ENCODE assay signal across 28 cellular contexts in genomic region chr4:53529025-53529424, GRCh38.
"Had no signal": no experiment of that assay in that cellular context is flagged by ENCODE, and none has a peak within 500 bp of the region (broad histone marks: within the 10 kb centered on the region; RNA-seq: fewer than 3 reads in every experiment).

No MANE protein-coding gene starts in this region.

- H3K4me1 ChIP-seq: adrenal gland, body of pancreas, colonic mucosa had no signal

- DNase-seq: activated CD4-positive, alpha-beta memory T cell treated with anti-CD3 and anti-CD28 coated beads for 36 hours; activated CD4-positive, alpha-beta T cell treated with anti-CD3 and anti-CD28 coated beads for 36 hours; activated CD4-positive, alpha-beta T cell treated with anti-CD3 and anti-CD28 coated beads, Interleukin-2, amount 10 ng/mL, durations not matched to agents 24 days and 14 days; activated CD4-positive, CD25-positive, alpha-beta regulatory T cell; activated CD4-positive, CD25-positive, alpha-beta regulatory T cell treated with anti-CD3 and anti-CD28 coated beads, Interleukin-2, amount 50 U/mL, for 72 hours; activated CD8-positive, alpha-beta memory T cell treated with anti-CD3 and anti-CD28 coated beads, Interleukin-2, amount 10 ng/mL, durations not matched to agents 7 days and 5 days; activated CD8-positive, alpha-beta memory T cell treated with anti-CD3 and anti-CD28 coated beads, Interleukin-2, amount 50 U/mL, for 4 hours; activated CD8-positive, alpha-beta T cell treated with anti-CD3 and anti-CD28 coated beads, Interleukin-2, amount 10 ng/mL, durations not matched to agents 7 days and 5 days; activated effector memory CD4-positive, alpha-beta T cell treated with anti-CD3 and anti-CD28 coated beads, Interleukin-2, amount 50 U/mL, for 16 hours; activated naive CD4-positive, alpha-beta T cell treated with anti-CD3 and anti-CD28 coated beads for 36 hours; activated naive CD8-positive, alpha-beta T cell treated with anti-CD3 and anti-CD28 coated beads for 36 hours; activated naive CD8-positive, alpha-beta T cell treated with anti-CD3 and anti-CD28 coated beads, Interleukin-2, amount 50 U/mL, for 24 hours; activated T-cell treated with anti-CD3 and anti-CD28 coated beads, Interleukin-2, amount 50 U/mL, for 1 hour; activated T-cell treated with anti-CD3 and anti-CD28 coated beads, Interleukin-2, amount 50 U/mL, for 48 hours; adrenal gland; amygdala; aorta; body of pancreas; caudate nucleus; colonic mucosa; effector CD4-positive, alpha-beta T cell; foreskin fibroblast; head of caudate nucleus; T-helper 2 cell had no signal

- H3K27ac ChIP-seq: adrenal gland, body of pancreas, colonic mucosa, epithelial cell of prostate had no signal

- H3K9me3 ChIP-seq: adrenal gland, body of pancreas, colonic mucosa had no signal

- H3K4me3 ChIP-seq: adrenal gland, body of pancreas, colonic mucosa had no signal

- FAIRE-seq: endometrium, endothelial cell of umbilical vein, frontal cortex had no signal

- H3K36me3 ChIP-seq: adrenal gland, colonic mucosa had no signal

- ATAC-seq: activated CD4-positive, alpha-beta T cell treated with anti-CD3 and anti-CD28 coated beads for 36 hours; activated CD8-positive, alpha-beta memory T cell treated with anti-CD3 and anti-CD28 coated beads, Interleukin-2, amount 10 ng/mL, durations not matched to agents 7 days and 5 days; activated CD8-positive, alpha-beta T cell treated with anti-CD3 and anti-CD28 coated beads, Interleukin-2, amount 10 ng/mL, durations not matched to agents 7 days and 5 days; activated naive CD8-positive, alpha-beta T cell treated with anti-CD3 and anti-CD28 coated beads, Interleukin-2, amount 50 U/mL, for 24 hours; body of pancreas had no signal

- H3K27me3 ChIP-seq: adrenal gland, body of pancreas, colonic mucosa had no signal
